ENCODE assay signal across 30 cellular contexts in genomic region chr2:109248590-109248989, GRCh38.
"Had no signal": no experiment of that assay in that cellular context is flagged by ENCODE, and none has a peak within 500 bp of the region (broad histone marks: within the 10 kb centered on the region; RNA-seq: fewer than 3 reads in every experiment).

No MANE protein-coding gene starts in this region.

- H3K4me3 ChIP-seq: cardiac muscle cell had no signal

- H3K9me3 Mint-ChIP-seq: activated CD4-positive, alpha-beta memory T cell treated with anti-CD3 and anti-CD28 coated beads, Interleukin-2, amount 10 ng/mL, durations not matched to agents 7 days and 5 days; activated naive CD4-positive, alpha-beta T cell treated with anti-CD3 and anti-CD28 coated beads for 36 hours; activated naive CD4-positive, alpha-beta T cell treated with anti-CD3 and anti-CD28 coated beads, Interleukin-2, amount 50 U/mL, for 72 hours; central memory CD8-positive, alpha-beta T cell had no signal

- H3K27ac ChIP-seq: cardiac muscle cell, KMS-11, RWPE1, WERI-Rb-1 had no signal

- ATAC-seq: activated CD8-positive, alpha-beta memory T cell treated with anti-CD3 and anti-CD28 coated beads, Interleukin-2, amount 10 ng/mL, durations not matched to agents 7 days and 5 days; activated naive CD4-positive, alpha-beta T cell treated with anti-CD3 and anti-CD28 coated beads, Interleukin-2, amount 50 U/mL, for 72 hours; PC-3 had no signal

- H3K36me3 ChIP-seq: cardiac muscle cell, WERI-Rb-1 had no signal

- H3K27ac Mint-ChIP-seq: activated CD4-positive, alpha-beta memory T cell treated with anti-CD3 and anti-CD28 coated beads, Interleukin-2, amount 10 ng/mL, durations not matched to agents 7 days and 5 days; activated CD8-positive, alpha-beta memory T cell treated with anti-CD3 and anti-CD28 coated beads, Interleukin-2, amount 10 ng/mL, durations not matched to agents 7 days and 5 days; activated naive CD4-positive, alpha-beta T cell treated with anti-CD3 and anti-CD28 coated beads for 36 hours; activated naive CD4-positive, alpha-beta T cell treated with anti-CD3 and anti-CD28 coated beads, Interleukin-2, amount 50 U/mL, for 72 hours had no signal

- H3K36me3 Mint-ChIP-seq: activated CD8-positive, alpha-beta memory T cell treated with anti-CD3 and anti-CD28 coated beads, Interleukin-2, amount 10 ng/mL, durations not matched to agents 7 days and 5 days; activated naive CD4-positive, alpha-beta T cell treated with anti-CD3 and anti-CD28 coated beads, Interleukin-2, amount 50 U/mL, for 72 hours had no signal

- H3K4me1 Mint-ChIP-seq: activated CD4-positive, alpha-beta memory T cell treated with anti-CD3 and anti-CD28 coated beads, Interleukin-2, amount 10 ng/mL, durations not matched to agents 7 days and 5 days; central memory CD8-positive, alpha-beta T cell had no signal

- H3K27me3 ChIP-seq: cardiac muscle cell had no signal

- H3K4me3 Mint-ChIP-seq: activated CD4-positive, alpha-beta memory T cell treated with anti-CD3 and anti-CD28 coated beads, Interleukin-2, amount 10 ng/mL, durations not matched to agents 7 days and 5 days; activated CD8-positive, alpha-beta memory T cell treated with anti-CD3 and anti-CD28 coated beads, Interleukin-2, amount 10 ng/mL, durations not matched to agents 7 days and 5 days; activated naive CD4-positive, alpha-beta T cell treated with anti-CD3 and anti-CD28 coated beads for 36 hours; central memory CD8-positive, alpha-beta T cell had no signal

- DNase-seq: activated CD4-positive, alpha-beta memory T cell treated with anti-CD3 and anti-CD28 coated beads, Interleukin-2, amount 10 ng/mL, durations not matched to agents 7 days and 5 days; activated CD4-positive, alpha-beta T cell treated with anti-CD3 and anti-CD28 coated beads for 1 hour; activated CD4-positive, alpha-beta T cell treated with anti-CD3 and anti-CD28 coated beads for 48 hours; activated CD4-positive, CD25-positive, alpha-beta regulatory T cell; activated CD8-positive, alpha-beta memory T cell treated with anti-CD3 and anti-CD28 coated beads for 24 hours; activated CD8-positive, alpha-beta memory T cell treated with anti-CD3 and anti-CD28 coated beads, Interleukin-2, amount 10 ng/mL, durations not matched to agents 7 days and 5 days; activated CD8-positive, alpha-beta memory T cell treated with anti-CD3 and anti-CD28 coated beads, Interleukin-2, amount 50 U/mL, for 48 hours; activated gamma-delta T cell treated with Interleukin-2 at 50 U/mL for 16 hours; activated naive CD4-positive, alpha-beta T cell treated with anti-CD3 and anti-CD28 coated beads for 36 hours; activated T-cell treated with anti-CD3 and anti-CD28 coated beads, Interleukin-2, amount 50 U/mL, for 48 hours; NCI-H1105; NCI-H1417 treated with DMSO at 0.1 percent for 48 hours; NCI-H187 treated with DMSO at 0.1 percent for 48 hours; NCI-H2081; NCI-H2171 treated with DMSO at 0.1 percent for 48 hours; NCI-H2227 treated with DMSO at 0.1 percent for 48 hours; NCI-H524; NCI-H69; NCI-H82; PC-3; SIG-M5; SW 1271; T-helper 1 cell; T1000; WERI-Rb-1 had no signal
